ENCODE assay signal across 13 cellular contexts in genomic region chr6:62393608-62394007, GRCh38.
DNase-seq lines count a peak whose midpoint lies in the region; ATAC-seq lines count a peak whose summit lies in the region.
"Had no signal": no experiment of that assay in that cellular context is flagged by ENCODE, and none has a peak within 500 bp of the region (broad histone marks: within the 10 kb centered on the region; RNA-seq: fewer than 3 reads in every experiment).

No MANE protein-coding gene starts in this region.

- ATAC-seq in GM19452 (IDR thresholded peaks at IDR 0.05; ENCODE audit: unreplicated experiment) (no peak), HG02884 (IDR thresholded peaks at IDR 0.05; ENCODE audit: unreplicated experiment) (no peak), HG03025 (IDR thresholded peaks at IDR 0.05; ENCODE audit: low FRiP score, unreplicated experiment) (no peak)
- ATAC-seq: T-cell had no signal

- DNase-seq in NCI-H82 (lab: John Stamatoyannopoulos, UW) (peak; percentile 8), NCI-H82 treated with DMSO at 0.1 percent for 48 hours (lab: John Stamatoyannopoulos, UW; ENCODE audit: unreplicated experiment) (no peak), OCI-M1 (lab: John Stamatoyannopoulos, UW) (peak; percentile 65), iPS DF 4.7 (ENCODE audit: extremely low read depth, low spot score) (peak; percentile 33)
- no peak for DNase-seq in effector CD8-positive, alpha-beta T cell (lab: John Stamatoyannopoulos, UW)
- DNase-seq: Caco-2, MG63, NCI-H2107, NCI-H446, T-cell had no signal

Comparison
In these comparisons a context has a peak if more than half of its experiments do, and no peak if none do; other contexts are left out.
1. DNase-seq: peak in NCI-H82 (single experiment), OCI-M1 (single experiment) and iPS DF 4.7 (single experiment); none in NCI-H82 treated with DMSO at 0.1 percent for 48 hours (single experiment) and effector CD8-positive, alpha-beta T cell (single experiment).